Comparison of ENCODE assay signal across 8 cellular contexts in genomic region chr11:125164422-125165110, GRCh38. TPM values are rescaled to one million over a fixed set of nuclear protein-coding genes. Genes with fewer than 3 reads are reported as not detected.
DNase-seq lines count a peak whose midpoint lies in the region; ATAC-seq and TF ChIP-seq lines count a peak whose summit lies in the region.

Gene PKNOX2, plus strand, starts transcription at chr11:125164751. Its CDS starts 186,555 bp downstream, at chr11:125351306.

- no peak for TF ChIP-seq POLR2A in esophagus muscularis mucosa (IDR thresholded peaks at IDR 0.05; ENCODE audit: low read depth)

- H3K4me1 ChIP-seq in esophagus muscularis mucosa: peaks cover 13 to 58% (median 50%) of the 10 kb centered on the region in 4 donors
- H3K4me1 ChIP-seq in mucosa of stomach (ENCODE audit: control insufficient read depth, insufficient read depth, low read length): peaks cover 11% of the 10 kb centered on the region

- H3K27ac ChIP-seq in esophagus muscularis mucosa (replicated peaks in 1 of 4): peak within 1 kb of the TSS; percentile 76 to 90 (median 87)

- peak; percentile 50 to 83 (median 69) for TF ChIP-seq CTCF in esophagus muscularis mucosa (IDR thresholded peaks at IDR 0.05)

- DNase-seq in Ammon's horn (ENCODE audit: low spot score) (peak; percentile 85), NCI-H510A treated with DMSO at 0.1 percent for 48 hours (lab: John Stamatoyannopoulos, UW) (peak; percentile 17), esophagus muscularis mucosa (ENCODE audit: extremely low spot score) (no peak)
- peak; percentile 71 for DNase-seq in activated T-cell treated with anti-CD3 and anti-CD28 coated beads, Interleukin-2, amount 50 U/mL, for 1 hour
- DNase-seq in stimulated activated CD8-positive, alpha-beta memory T cell treated with anti-CD3 and anti-CD28 coated beads, Interleukin-4, amount 100 ng/mL, for 48 hours: peak; percentile 84

- peaks cover 0 to 14% (median 0%) of the 10 kb centered on the region in 4 donors for H3K27me3 ChIP-seq in esophagus muscularis mucosa
- H3K27me3 ChIP-seq in mucosa of stomach (ENCODE audit: control insufficient read depth, insufficient read depth, low read length): peaks cover 50% of the 10 kb centered on the region

- H3K9me3 ChIP-seq in esophagus muscularis mucosa (no peaks in the 10 kb centered on the region), mucosa of stomach (ENCODE audit: control insufficient read depth, low read length) (no peaks in the 10 kb centered on the region)

- WGBS in esophagus muscularis mucosa: under 1% methylated on average over 29 of the region's 58 CpGs

- ATAC-seq in GM21576 (IDR thresholded peaks at IDR 0.05; ENCODE audit: unreplicated experiment) (peak; percentile 45), GM19463 (IDR thresholded peaks at IDR 0.05; ENCODE audit: unreplicated experiment) (no peak)

- H3K4me3 ChIP-seq in esophagus muscularis mucosa (peak within 1 kb of the TSS; percentile 72 to 77 (median 74)), mucosa of stomach (ENCODE audit: low read length) (peak within 1 kb of the TSS; percentile 56)

- no peak for TF ChIP-seq EP300 in esophagus muscularis mucosa (IDR thresholded peaks at IDR 0.05)

- peak within 1 kb of the TSS; percentile 58 for H3K9ac ChIP-seq in mucosa of stomach (ENCODE audit: low read length)

- intact Hi-C loops in esophagus muscularis mucosa (cut with DNase I): loop anchor here (2.0 to 5.0 kb wide), 4 partner anchors 58 to 333 kb away; partner anchors contain the start of gene FEZ1

- H3K36me3 ChIP-seq in esophagus muscularis mucosa: no peaks in the 10 kb centered on the region
- H3K36me3 ChIP-seq in mucosa of stomach (ENCODE audit: control insufficient read depth, insufficient read depth, low read length): no peaks in the 10 kb centered on the region

RNA-seq across cellular contexts. Expression of gene PKNOX2, which starts in this region (rescaled TPM):
- total RNA-seq in esophagus muscularis mucosa: 1 to 10 TPM in 3 of 4 donors, under 1 TPM in 1; 0.83 to 4.1 (median 2.5) TPM
